In genomic region chr11:100709233-100709999, GRCh38 we compare ENCODE assay signal across 12 cellular contexts. TPM values are rescaled to one million over a fixed set of nuclear protein-coding genes. Genes with fewer than 3 reads are reported as not detected.
DNase-seq lines count a peak whose midpoint lies in the region; ATAC-seq, FAIRE-seq and TF ChIP-seq lines count a peak whose summit lies in the region.
"Had no signal": no experiment of that assay in that cellular context is flagged by ENCODE, and none has a peak within 500 bp of the region (broad histone marks: within the 10 kb centered on the region; RNA-seq: fewer than 3 reads in every experiment).

No MANE protein-coding gene starts in this region.

- ATAC-seq in GM21528 (IDR thresholded peaks at IDR 0.05; ENCODE audit: low FRiP score, unreplicated experiment), result peak; percentile 65
- peak; percentile 88 for ATAC-seq in HG03439 (IDR thresholded peaks at IDR 0.05; ENCODE audit: unreplicated experiment)
- ATAC-seq: activated T-cell treated with anti-CD3 and anti-CD28 coated beads, Interleukin-2, amount 50 U/mL, for 4 hours had no signal

- peak; percentile 48 for FAIRE-seq in GM12891 (lab: Jason Lieb, UNC)

- DNase-seq in GM12891 (ENCODE audit: insufficient read length, low spot score) (no peak), fibroblast of peridontal ligament (ENCODE audit: extremely low read depth) (peak; percentile 57), iPS-NIHi7 (ENCODE audit: extremely low spot score) (no peak)
- DNase-seq in stimulated activated CD4-positive, alpha-beta T cell treated with anti-CD3 and anti-CD28 coated beads, Interleukin-1b, Interleukin-23, amount 100 ng/mL, for 48 hours, result no peak
- no peak for DNase-seq in activated naive CD4-positive, alpha-beta T cell (lab: John Stamatoyannopoulos, UW)
- no peak for DNase-seq in effector CD8-positive, alpha-beta T cell (lab: John Stamatoyannopoulos, UW)
- DNase-seq: activated T-cell treated with anti-CD3 and anti-CD28 coated beads, Interleukin-2, amount 50 U/mL, for 4 hours; DMS79; nucleus accumbens; stimulated activated naive CD4-positive, alpha-beta T cell had no signal

- no peak for TF ChIP-seq POLR2A in GM12891 (IDR thresholded peaks at IDR 0.05; ENCODE audit: low read depth, low read length)

TF ChIP-seq in GM12891, 5 proteins besides CTCF, POLR2A, EP300 and RAD21:
- TF ChIP-seq SPI1 (IDR thresholded peaks at IDR 0.05; ENCODE audit: low read depth, low read length), result no peak
- TF ChIP-seq POLR2AphosphoS5 (IDR thresholded peaks at IDR 0.05; ENCODE audit: low read depth, low read length), result no peak
- no peak for TF ChIP-seq TAF1 (IDR thresholded peaks at IDR 0.05; ENCODE audit: low read depth, low read length)
- TF ChIP-seq PAX5 (IDR thresholded peaks at IDR 0.05; ENCODE audit: insufficient read depth, low read length, severe bottlenecking), result no peak
- no peak for TF ChIP-seq POU2F2 (IDR thresholded peaks at IDR 0.05; ENCODE audit: low read depth, low read length)
TF ChIP-seq in GM12891: peak in this region for 0.

RNA-seq across cellular contexts. Expression of gene ARHGAP42, which starts 22.3 kb away (rescaled TPM):
- 0.27 TPM for polyA plus RNA-seq in GM12891 (2012; ENCODE audit: low read depth, missing spikeins)
